Comparison of ENCODE assay signal across 1 cellular context in genomic region chr12:6492838-6493579, GRCh38.
A peak's percentile ranks its signal among the peaks of the same experiment; 100 is the strongest.
TF ChIP-seq lines count a peak whose summit lies in the region.

MRPL51 (minus strand) TSS chr12:6493262; CDS start chr12:6493136, 126 bp downstream.

TF ChIP-seq in HepG2, 621 proteins besides CTCF, POLR2A, EP300 and RAD21 (continued from another document and continues in another):
- TF ChIP-seq DBP (CRISPR knock-in tag; IDR thresholded peaks at IDR 0.05; ENCODE audit: not compliant biosample characterization), result no peak
- TF ChIP-seq ZNF670 (CRISPR knock-in tag; IDR thresholded peaks at IDR 0.05; ENCODE audit: borderline replicate concordance), result peak; percentile 46; the same call in 1 of the 2 replicates
- TF ChIP-seq ZNF629 (CRISPR knock-in tag; conservative IDR thresholded peaks at IDR 0.05), result no peak
- TF ChIP-seq ATF7-NPFF (CRISPR knock-in tag; IDR thresholded peaks at IDR 0.05; ENCODE audit: low read depth), result 0 out of 2 replicates have a peak, but pooled peaks have one; percentile 47
- peak; percentile 61 for TF ChIP-seq ZMYM4 (CRISPR knock-in tag; IDR thresholded peaks at IDR 0.05)
- peak; percentile 84 for TF ChIP-seq ZNF687 (CRISPR knock-in tag; IDR thresholded peaks at IDR 0.05)
- no peak for TF ChIP-seq REXO4 (CRISPR knock-in tag; IDR thresholded peaks at IDR 0.05; ENCODE audit: borderline replicate concordance)
- TF ChIP-seq BCL6 (CRISPR knock-in tag; IDR thresholded peaks at IDR 0.05), result peak; percentile 29; the same call in 1 of the 2 replicates
- peak; percentile 50; the same call in 1 of the 2 replicates for TF ChIP-seq SALL1 (CRISPR knock-in tag; IDR thresholded peaks at IDR 0.05)
- TF ChIP-seq ZNF550 (CRISPR knock-in tag; IDR thresholded peaks at IDR 0.05; ENCODE audit: borderline replicate concordance), result no peak
- no peak for TF ChIP-seq DDIT3 (CRISPR knock-in tag; IDR thresholded peaks at IDR 0.05)
- TF ChIP-seq ZNF558 (CRISPR knock-in tag; IDR thresholded peaks at IDR 0.05; ENCODE audit: borderline replicate concordance), result peak; percentile 62; the same call in 1 of the 2 replicates
- TF ChIP-seq ZNF275 (CRISPR knock-in tag; IDR thresholded peaks at IDR 0.05; ENCODE audit: borderline replicate concordance), result no peak
- TF ChIP-seq FOXA1 (IDR thresholded peaks at IDR 0.05), result no peak
- no peak for TF ChIP-seq FOXA1 (CRISPR knock-in tag; IDR thresholded peaks at IDR 0.05)
- TF ChIP-seq ZNF136 (CRISPR knock-in tag; IDR thresholded peaks at IDR 0.05; ENCODE audit: low read depth), result no peak
- TF ChIP-seq MIER3 (CRISPR knock-in tag; IDR thresholded peaks at IDR 0.05; ENCODE audit: borderline replicate concordance), result peak; percentile 63; the same call in 1 of the 2 replicates
- peak; percentile 53 for TF ChIP-seq HNF1B (CRISPR knock-in tag; IDR thresholded peaks at IDR 0.05)
- TF ChIP-seq GABPA (IDR thresholded peaks at IDR 0.05; ENCODE audit: low read depth, low read length), result peak; percentile 96
- TF ChIP-seq GABPA (CRISPR knock-in tag; IDR thresholded peaks at IDR 0.05; ENCODE audit: low read depth), result peak; percentile 97
- peak; percentile 72 for TF ChIP-seq POGK (CRISPR knock-in tag; conservative IDR thresholded peaks at IDR 0.05)
- peak; percentile 41; the same call in 1 of the 2 replicates for TF ChIP-seq TFDP1 (CRISPR knock-in tag; IDR thresholded peaks at IDR 0.05; ENCODE audit: borderline replicate concordance)
- 0 out of 2 replicates have a peak, but pooled peaks have one; percentile 52 for TF ChIP-seq EEA1 (CRISPR knock-in tag; IDR thresholded peaks at IDR 0.05; ENCODE audit: borderline replicate concordance)
- TF ChIP-seq ZSCAN31 (CRISPR knock-in tag; IDR thresholded peaks at IDR 0.05; ENCODE audit: low read depth), result peak; percentile 60; the same call in 1 of the 2 replicates
- 0 out of 2 replicates have a peak, but pooled peaks have one; percentile 44 for TF ChIP-seq HNRNPL (IDR thresholded peaks at IDR 0.05; ENCODE audit: low read depth, low read length)
- TF ChIP-seq GMEB1 (CRISPR knock-in tag; IDR thresholded peaks at IDR 0.05; ENCODE audit: borderline replicate concordance), result peak; percentile 58; the same call in 1 of the 2 replicates
- TF ChIP-seq MTERF4 (CRISPR knock-in tag; IDR thresholded peaks at IDR 0.05), result peak; percentile 26; the same call in 1 of the 2 replicates
- TF ChIP-seq ZFX (CRISPR knock-in tag; IDR thresholded peaks at IDR 0.05; ENCODE audit: low read depth), result peak; percentile 77
- TF ChIP-seq CHD2 (IDR thresholded peaks at IDR 0.05; ENCODE audit: low read depth, low read length), result no peak
- TF ChIP-seq ZNF746 (CRISPR knock-in tag; IDR thresholded peaks at IDR 0.05), result peak; percentile 26; the same call in 1 of the 2 replicates
- no peak for TF ChIP-seq HMG20A (CRISPR knock-in tag; IDR thresholded peaks at IDR 0.05; ENCODE audit: borderline replicate concordance)
- TF ChIP-seq RBAK (CRISPR knock-in tag; IDR thresholded peaks at IDR 0.05), result no peak
- TF ChIP-seq SRSF1 (optimal IDR thresholded peaks at IDR 0.05; ENCODE audit: low read depth, low read length), result peak; percentile 42
- peak; percentile 27 for TF ChIP-seq HNRNPK (IDR thresholded peaks at IDR 0.05; ENCODE audit: low read depth, low read length, poor library complexity, severe bottlenecking)
- TF ChIP-seq U2AF2 (IDR thresholded peaks at IDR 0.05; ENCODE audit: low read depth, low read length), result no peak
- no peak for TF ChIP-seq RFXANK (CRISPR knock-in tag; IDR thresholded peaks at IDR 0.05)
- TF ChIP-seq ZSCAN25 (CRISPR knock-in tag; IDR thresholded peaks at IDR 0.05), result peak; percentile 54; the same call in 1 of the 2 replicates
- TF ChIP-seq NRL (CRISPR knock-in tag; IDR thresholded peaks at IDR 0.05; ENCODE audit: borderline replicate concordance), result peak; percentile 66; the same call in 1 of the 2 replicates
- peak; percentile 61; the same call in 1 of the 2 replicates for TF ChIP-seq BCL3 (CRISPR knock-in tag; IDR thresholded peaks at IDR 0.05)
- no peak for TF ChIP-seq ZBTB21 (CRISPR knock-in tag; IDR thresholded peaks at IDR 0.05)
- TF ChIP-seq MTF2 (CRISPR knock-in tag; IDR thresholded peaks at IDR 0.05; ENCODE audit: borderline replicate concordance), result no peak
- no peak for TF ChIP-seq ZNF224 (CRISPR knock-in tag; IDR thresholded peaks at IDR 0.05)
- no peak for TF ChIP-seq ZSCAN9 (CRISPR knock-in tag; IDR thresholded peaks at IDR 0.05; ENCODE audit: borderline replicate concordance)
- TF ChIP-seq ATF5 (CRISPR knock-in tag; IDR thresholded peaks at IDR 0.05; ENCODE audit: low read depth), result no peak
- TF ChIP-seq RAD51 (IDR thresholded peaks at IDR 0.05; ENCODE audit: borderline replicate concordance), result no peak
